In genomic region chr3:197168606-197169005, GRCh38 we compare ENCODE assay signal across 10 cellular contexts.
A peak's percentile ranks its signal among the peaks of the same experiment; 100 is the strongest.
DNase-seq lines count a peak whose midpoint lies in the region; ATAC-seq and TF ChIP-seq lines count a peak whose summit lies in the region.
"Had no signal": no experiment of that assay in that cellular context is flagged by ENCODE, and none has a peak within 500 bp of the region (broad histone marks: within the 10 kb centered on the region; RNA-seq: fewer than 3 reads in every experiment).

No MANE protein-coding gene starts in this region.

- H3K9ac ChIP-seq in neural progenitor cell = no peak overlapping the region

- no peak for ATAC-seq in Right ventricle myocardium inferior
- ATAC-seq in stimulated activated naive B cell treated with anti-CD40 and anti-IgM and Interleukin-4, amounts not matched to agents 10 μg/mL and 1 μg/mL and 100 μg/mL, for 72 hours (replicated peaks) = no peak
- ATAC-seq in GM18867 (IDR thresholded peaks at IDR 0.05; ENCODE audit: unreplicated experiment) = no peak

- H4K20me1 ChIP-seq in neural progenitor cell (ENCODE audit: low read depth) = peaks cover 29% of the 10 kb centered on the region

- no peak for TF ChIP-seq CTCF in neural progenitor cell (IDR thresholded peaks at IDR 0.05)

- H3K4me1 ChIP-seq in neural progenitor cell = no peaks in the 10 kb centered on the region

- intact Hi-C loops in Right ventricle myocardium inferior (cut with DNase I) = no loop called here

- H3K27me3 ChIP-seq in neural progenitor cell = no peaks in the 10 kb centered on the region
- H3K27me3 ChIP-seq: cardiac muscle cell had no signal

- H2AFZ ChIP-seq in neural progenitor cell (replicated peaks) = no peak overlapping the region

- H3K27ac Mint-ChIP-seq in neural progenitor cell = no peak overlapping the region
- H3K27ac Mint-ChIP-seq in stimulated activated naive B cell treated with anti-CD40 and anti-IgM and Interleukin-4, amounts not matched to agents 10 μg/mL and 1 μg/mL and 100 μg/mL, for 72 hours = no peak overlapping the region

- H3K36me3 ChIP-seq in neural progenitor cell = no peaks in the 10 kb centered on the region
- H3K36me3 ChIP-seq: cardiac muscle cell had no signal

- no peak overlapping the region for H3K4me3 ChIP-seq in neural progenitor cell
- H3K4me3 ChIP-seq: cardiac muscle cell had no signal

- no peak overlapping the region for H3K4me3 Mint-ChIP-seq in neural progenitor cell
- no peak overlapping the region for H3K4me3 Mint-ChIP-seq in stimulated activated naive B cell treated with anti-CD40 and anti-IgM and Interleukin-4, amounts not matched to agents 10 μg/mL and 1 μg/mL and 100 μg/mL, for 72 hours

- H3F3A ChIP-seq in neural progenitor cell (ENCODE audit: low read depth) = peaks cover 7% of the 10 kb centered on the region

- DNase-seq in ELR (ENCODE audit: low read depth) = peak; percentile 11
- peak; percentile 62 for DNase-seq in NCI-H526 treated with DMSO at 0.1 percent for 48 hours (lab: John Stamatoyannopoulos, UW)
- DNase-seq in dedifferentiated amniotic fluid mesenchymal stem cell (ENCODE audit: extremely low spot score) = peak; percentile 58
- peak; percentile 43 for DNase-seq in neural progenitor cell (ENCODE audit: low spot score)
- DNase-seq in Right ventricle myocardium inferior (ENCODE audit: missing footprints) = no peak
- DNase-seq in stimulated activated naive B cell treated with anti-CD40 and anti-IgM and Interleukin-4, amounts not matched to agents 10 μg/mL and 1 μg/mL and 100 μg/mL, for 72 hours = no peak
- no peak for DNase-seq in activated T-cell treated with anti-CD3 and anti-CD28 coated beads, Interleukin-2, amount 50 U/mL, for 1 hour
- DNase-seq: glutamatergic neuron had no signal

- no peaks in the 10 kb centered on the region for H3K27me3 Mint-ChIP-seq in neural progenitor cell (ENCODE audit: insufficient read depth, low read depth)
- no peaks in the 10 kb centered on the region for H3K27me3 Mint-ChIP-seq in stimulated activated naive B cell treated with anti-CD40 and anti-IgM and Interleukin-4, amounts not matched to agents 10 μg/mL and 1 μg/mL and 100 μg/mL, for 72 hours

- H3K27ac ChIP-seq in neural progenitor cell = no peak overlapping the region
- H3K27ac ChIP-seq: cardiac muscle cell had no signal

- H3K79me2 ChIP-seq in neural progenitor cell (ENCODE audit: low read depth) = peaks cover 81% of the 10 kb centered on the region

- peaks cover 22% of the 10 kb centered on the region for H3K36me3 Mint-ChIP-seq in neural progenitor cell
- H3K36me3 Mint-ChIP-seq in stimulated activated naive B cell treated with anti-CD40 and anti-IgM and Interleukin-4, amounts not matched to agents 10 μg/mL and 1 μg/mL and 100 μg/mL, for 72 hours = peaks cover 7 to 27% of the 10 kb centered on the region in 2 donors

- H3K4me1 Mint-ChIP-seq in neural progenitor cell = peaks cover 10% of the 10 kb centered on the region
- peaks cover 6 to 8% of the 10 kb centered on the region in 2 donors for H3K4me1 Mint-ChIP-seq in stimulated activated naive B cell treated with anti-CD40 and anti-IgM and Interleukin-4, amounts not matched to agents 10 μg/mL and 1 μg/mL and 100 μg/mL, for 72 hours

- no peaks in the 10 kb centered on the region for H3K9me3 ChIP-seq in neural progenitor cell (ENCODE audit: low read depth)

- no peaks in the 10 kb centered on the region for H3K9me3 Mint-ChIP-seq in neural progenitor cell
- H3K9me3 Mint-ChIP-seq in stimulated activated naive B cell treated with anti-CD40 and anti-IgM and Interleukin-4, amounts not matched to agents 10 μg/mL and 1 μg/mL and 100 μg/mL, for 72 hours = no peaks in the 10 kb centered on the region

- H3K4me2 ChIP-seq in neural progenitor cell = no peak overlapping the region

Comparison
In these comparisons a context has a peak if more than half of its experiments do, and no peak if none do; other contexts are left out.
1. DNase-seq: peak in ELR (single experiment), NCI-H526 treated with DMSO at 0.1 percent for 48 hours (single experiment), dedifferentiated amniotic fluid mesenchymal stem cell (single experiment) and neural progenitor cell (single experiment); none in Right ventricle myocardium inferior (single experiment), stimulated activated naive B cell treated with anti-CD40 and anti-IgM and Interleukin-4, amounts not matched to agents 10 μg/mL and 1 μg/mL and 100 μg/mL, for 72 hours (single experiment) and activated T-cell treated with anti-CD3 and anti-CD28 coated beads, Interleukin-2, amount 50 U/mL, for 1 hour (single experiment).